7 cellular contexts compared by ENCODE assay signal in genomic region chr6:42045538-42046460, GRCh38. TPM values are rescaled to one million over a fixed set of nuclear protein-coding genes. Genes with fewer than 3 reads are reported as not detected.
A peak's percentile ranks its signal among the peaks of the same experiment; 100 is the strongest.
DNase-seq lines count a peak whose midpoint lies in the region; ATAC-seq and TF ChIP-seq lines count a peak whose summit lies in the region.

No MANE protein-coding gene starts in this region.

- H3K56ac ChIP-seq in H9 (ENCODE audit: insufficient read length, low read depth, low read length) = no peak overlapping the region

- no peak overlapping the region for H2AFZ ChIP-seq in H9 (ENCODE audit: low read length)

- no peaks in the 10 kb centered on the region for H3K79me2 ChIP-seq in H9 (ENCODE audit: insufficient read depth, low read length)

- no peak overlapping the region for H4K8ac ChIP-seq in H9 (replicated peaks; ENCODE audit: insufficient read length, low read depth, low read length)

- H3K27ac ChIP-seq in H9 (ENCODE audit: insufficient read length, low read depth, low read length) = no peak overlapping the region

- H3K27ac Mint-ChIP-seq in H9 = no peak overlapping the region

- H3K79me1 ChIP-seq in H9 (ENCODE audit: insufficient read depth, low read depth, low read length, poor library complexity, severe bottlenecking) = no peaks in the 10 kb centered on the region

- H4K91ac ChIP-seq in H9 (ENCODE audit: insufficient read length, low read depth, low read length) = no peak overlapping the region

- TF ChIP-seq CTCF in H9 (conservative IDR thresholded peaks at IDR 0.05) (no peak), mucosa of descending colon (IDR thresholded peaks at IDR 0.05) (no peak)

- no peak overlapping the region for H3K23ac ChIP-seq in H9 (ENCODE audit: insufficient read length, low read depth, low read length)

- peaks cover 3% of the 10 kb centered on the region; the same call in 1 of the 2 replicates for H3K4me1 ChIP-seq in H9 (ENCODE audit: insufficient read depth, low read length)
- peaks cover 36% of the 10 kb centered on the region for H3K4me1 ChIP-seq in mucosa of descending colon (ENCODE audit: low read depth)

- no peak overlapping the region for H3K9ac ChIP-seq in H9 (ENCODE audit: extremely low read depth, insufficient read length, low read length)

- H2BK15ac ChIP-seq in H9 (ENCODE audit: low read depth, low read length) = no peak overlapping the region

- no peak overlapping the region for H3K18ac ChIP-seq in H9 (ENCODE audit: insufficient read length, low read depth, low read length)

- H3K9me3 Mint-ChIP-seq in H9 = no peaks in the 10 kb centered on the region; a peak in 1 of 5 replicates

- peaks cover 40 to 53% of the 10 kb centered on the region in 2 experiments for H3K4me1 Mint-ChIP-seq in H9

- peaks cover 2% of the 10 kb centered on the region for H4K20me1 ChIP-seq in H9 (ENCODE audit: control insufficient read depth, insufficient read depth, insufficient read length)

- H2BK5ac ChIP-seq in H9 (ENCODE audit: insufficient read length, low read length) = no peak overlapping the region

- no CpG with 5 or more reads among the region's 14 CpGs for WGBS in H9 (ENCODE audit: extremely low coverage, insufficient read length, low lambda C conversion rate)

- H3K23me2 ChIP-seq in H9 (ENCODE audit: insufficient read length, low read depth, low read length, poor library complexity, severe bottlenecking) = peaks cover 13% of the 10 kb centered on the region

- intact Hi-C loops in mucosa of descending colon (cut with DNase I, micrococcal nuclease) = loop anchor here in 1 of 2 donors (10.0 kb wide), 2 partner anchors 101 to 261 kb away; partner anchors contain the start of genes CCND3, PRICKLE4 and TOMM6

- no peak overlapping the region for H2BK12ac ChIP-seq in H9 (ENCODE audit: insufficient read length, low read depth, low read length)

- peaks cover 90% of the 10 kb centered on the region for H3K27me3 Mint-ChIP-seq in H9 (ENCODE audit: low read depth)

- H2AK5ac ChIP-seq in H9 (ENCODE audit: insufficient read length, low read length) = no peak overlapping the region

- no peak overlapping the region for H3K4me2 ChIP-seq in H9 (ENCODE audit: insufficient read depth, insufficient read length, low read length)

- peak overlapping the region in 1 of 2 experiments; percentile 65; a peak in 3 of 5 replicates for H3K4me3 Mint-ChIP-seq in H9

- H3K27me3 ChIP-seq in H9 (ENCODE audit: insufficient read depth, low read length) = peaks cover 46% of the 10 kb centered on the region

- no peaks in the 10 kb centered on the region for H3K36me3 ChIP-seq in mucosa of descending colon (ENCODE audit: low read depth)

- no peak overlapping the region for H3K4ac ChIP-seq in H9 (ENCODE audit: low read depth, low read length)

- no peak overlapping the region for H3T11ph ChIP-seq in H9 (ENCODE audit: low read length)

- no peaks in the 10 kb centered on the region for H3K9me3 ChIP-seq in H9 (ENCODE audit: control insufficient read depth, low read depth, low read length)
- no peaks in the 10 kb centered on the region for H3K9me3 ChIP-seq in mucosa of descending colon

- no peak overlapping the region for H2BK120ac ChIP-seq in H9 (ENCODE audit: low read depth, low read length, poor library complexity, severe bottlenecking)

- no peak overlapping the region for H3K4me3 ChIP-seq in mucosa of descending colon

- DNase-seq in H9 (peak; percentile 73), NCI-H774 (lab: John Stamatoyannopoulos, UW) (peak; percentile 57), epidermal melanocyte (ENCODE audit: insufficient read length, low spot score) (peak; percentile 35), mucosa of descending colon (peak; percentile 91 to 98 (median 91))
- DNase-seq in activated CD8-positive, alpha-beta memory T cell treated with anti-CD3 and anti-CD28 coated beads, Interleukin-2, amount 50 U/mL, for 24 hours (ENCODE audit: extremely low read depth) = peak; percentile 47
- peak; percentile 75 for DNase-seq in stimulated activated naive CD8-positive, alpha-beta T cell treated with anti-CD3 and anti-CD28 coated beads, Interleukin-15, Interleukin-2, amounts not matched to agents 100 U/mL and 50 U/mL, for 24 hours

- no peak overlapping the region for H2BK20ac ChIP-seq in H9 (ENCODE audit: low read depth, low read length, poor library complexity, severe bottlenecking)

- H3K14ac ChIP-seq in H9 (ENCODE audit: insufficient read depth, low read length) = no peak overlapping the region

- no peak overlapping the region for H4K5ac ChIP-seq in H9 (ENCODE audit: insufficient read length, low read depth, low read length)

- ATAC-seq in mucosa of descending colon (peak; percentile 77), GM18861 (IDR thresholded peaks at IDR 0.05; ENCODE audit: unreplicated experiment) (no peak)
- ATAC-seq in stimulated activated naive CD8-positive, alpha-beta T cell treated with anti-CD3 and anti-CD28 coated beads, Interleukin-15, Interleukin-2, amounts not matched to agents 100 U/mL and 50 U/mL, for 24 hours = peak; percentile 12

- H3K36me3 Mint-ChIP-seq in H9 (ENCODE audit: insufficient read depth in 1 of 3, low read depth in 3 of 3) = no peaks in the 10 kb centered on the region; a peak in 4 of 7 replicates

RNA-seq across cellular contexts. Expression of gene TAF8, which starts 4.5 kb away (rescaled TPM):
- total RNA-seq in H9 (2021) (30.4 and 32.9 TPM in 2 replicates), mucosa of descending colon (10 to 100 TPM; 22.1 to 35.2 (median 25.0) TPM)

Comparison
In these comparisons a context has a peak if more than half of its experiments do, and no peak if none do; other contexts are left out.
1. DNase-seq: peak in every context shown above with its lines; median percentile 91 in mucosa of descending colon; 75 in stimulated activated naive CD8-positive, alpha-beta T cell treated with anti-CD3 and anti-CD28 coated beads, Interleukin-15, Interleukin-2, amounts not matched to agents 100 U/mL and 50 U/mL, for 24 hours; 73 in H9; 57 in NCI-H774; 47 in activated CD8-positive, alpha-beta memory T cell treated with anti-CD3 and anti-CD28 coated beads, Interleukin-2, amount 50 U/mL, for 24 hours; 35 in epidermal melanocyte.